8 cellular contexts compared by ENCODE assay signal in genomic region chr9:87713278-87713989, GRCh38. TPM values are rescaled to one million over a fixed set of nuclear protein-coding genes. Genes with fewer than 3 reads are reported as not detected.
A peak's percentile ranks its signal among the peaks of the same experiment; 100 is the strongest.
DNase-seq lines count a peak whose midpoint lies in the region; ATAC-seq and TF ChIP-seq lines count a peak whose summit lies in the region.

No MANE protein-coding gene starts in this region.

- ATAC-seq in HG02885 (IDR thresholded peaks at IDR 0.05; ENCODE audit: poor library complexity, unreplicated experiment) (no peak), GM21526 (IDR thresholded peaks at IDR 0.05; ENCODE audit: low FRiP score, unreplicated experiment) (no peak), HG02870 (IDR thresholded peaks at IDR 0.05; ENCODE audit: unreplicated experiment) (no peak)

- H3K27me3 ChIP-seq in SK-N-SH (ENCODE audit: insufficient read depth), result no peaks in the 10 kb centered on the region
- no peaks in the 10 kb centered on the region for H3K27me3 ChIP-seq in liver (ENCODE audit: control insufficient read depth in 4 of 4, insufficient read depth in 4 of 4, low read length in 3 of 4)

- CTCF ChIA-PET in SK-N-SH (lab: Yijun Ruan, JAX), result interaction anchor here (0.8 to 1.3 kb wide), 3 partner anchors 16 to 99 kb away, joined by 3 to 5 read pairs (median 3); no protein-coding TSS in a partner anchor

- H3K4me3 ChIP-seq in SK-N-SH (ENCODE audit: low read depth in 2 of 2, low read length in 1 of 2) (peak overlapping the region in 1 of 2 experiments; percentile 24; a peak in 1 of 4 replicates), coronary artery (peak overlapping the region; percentile 55), liver (ENCODE audit: low read depth in 1 of 3, low read length in 3 of 3) (no peak overlapping the region)

- H3K4me1 ChIP-seq in SK-N-SH (ENCODE audit: control insufficient read depth in 1 of 2, insufficient read depth in 2 of 2, low read depth in 1 of 2, low read length in 1 of 2) (peaks cover 10 to 11% of the 10 kb centered on the region in 2 experiments; a peak in 2 of 4 replicates), liver (ENCODE audit: control insufficient read depth in 4 of 4, insufficient read depth in 4 of 4, low read length in 3 of 4) (peaks cover 0 to 7% (median 3%) of the 10 kb centered on the region in 4 donors)

- POLR2A ChIA-PET in SK-N-SH (lab: Yijun Ruan, JAX), result no interaction called here

- no peaks in the 10 kb centered on the region for H3K79me2 ChIP-seq in SK-N-SH (ENCODE audit: insufficient read depth)

- H3K4me2 ChIP-seq in SK-N-SH, result peak overlapping the region; percentile 66

- H3K36me3 ChIP-seq in SK-N-SH (replicated peaks in 1 of 2; ENCODE audit: control insufficient read depth in 1 of 2, insufficient read depth in 2 of 2, low read length in 1 of 2) (no peaks in the 10 kb centered on the region), liver (ENCODE audit: control insufficient read depth in 4 of 4, insufficient read depth in 3 of 4, low read depth in 1 of 4, low read length in 3 of 4) (peaks cover 0 to 9% (median 8%) of the 10 kb centered on the region in 4 donors)

- TF ChIP-seq CTCF in SK-N-SH (IDR thresholded peaks at IDR 0.05) (no peak), coronary artery (IDR thresholded peaks at IDR 0.05) (no peak), liver (IDR thresholded peaks at IDR 0.05; ENCODE audit: low read depth, low read length, missing input control) (no peak)

- TF ChIP-seq RAD21 in SK-N-SH (IDR thresholded peaks at IDR 0.05; ENCODE audit: low read length) (no peak), liver (IDR thresholded peaks at IDR 0.05) (peak in 1 of 2 donors; percentile 29)

- no peaks in the 10 kb centered on the region for H4K20me1 ChIP-seq in SK-N-SH (ENCODE audit: insufficient read depth)

- H2AFZ ChIP-seq in SK-N-SH (ENCODE audit: low read depth), result peak overlapping the region; percentile 86

- H3F3A ChIP-seq in SK-N-SH (replicated peaks; ENCODE audit: insufficient read depth), result peaks cover 4% of the 10 kb centered on the region

- no peak for TF ChIP-seq EP300 in SK-N-SH (IDR thresholded peaks at IDR 0.05; ENCODE audit: borderline replicate concordance in 1 of 2, low read depth in 1 of 2, low read length in 1 of 2)

- H3K27ac ChIP-seq in SK-N-SH (ENCODE audit: low read depth in 2 of 2, low read length in 1 of 2), result peak overlapping the region in 1 of 2 experiments; percentile 70; a peak in 2 of 4 replicates
- H3K27ac ChIP-seq in coronary artery, result peak overlapping the region; percentile 66 to 82
- H3K27ac ChIP-seq in liver (ENCODE audit: low read depth in 1 of 2, low read length in 2 of 2), result peak overlapping the region; percentile 14 to 42

- H3K9me2 ChIP-seq in SK-N-SH, result no peaks in the 10 kb centered on the region

- H3K9me3 ChIP-seq in SK-N-SH (no peaks in the 10 kb centered on the region), liver (ENCODE audit: control insufficient read depth in 4 of 4, low read length in 3 of 4) (no peaks in the 10 kb centered on the region)

- H3K9ac ChIP-seq in SK-N-SH, result peak overlapping the region; percentile 28; the same call in 1 of the 2 replicates
- H3K9ac ChIP-seq in liver (ENCODE audit: low read depth in 1 of 2, low read length in 2 of 2), result no peak overlapping the region

- 32% methylated on average over 11 of the region's 11 CpGs for WGBS in SK-N-SH (ENCODE audit: low lambda C conversion rate)
- 64% methylated on average over 11 of the region's 11 CpGs for WGBS in liver

- DNase-seq in GM04503 (ENCODE audit: low read depth) (peak; percentile 98), SK-N-SH (no peak), coronary artery (ENCODE audit: low spot score) (peak; percentile 95)
- peak; percentile 47 for DNase-seq in stimulated activated CD4-positive, alpha-beta T cell treated with anti-CD3 and anti-CD28 coated beads, Interleukin-4, amount 100 ng/mL, for 1 hour

TF ChIP-seq in SK-N-SH, 30 proteins besides CTCF, POLR2A, EP300 and RAD21 (continues in another document):
- TF ChIP-seq MEF2A (IDR thresholded peaks at IDR 0.05; ENCODE audit: borderline replicate concordance, low read depth), result no peak
- TF ChIP-seq ZBTB33 (IDR thresholded peaks at IDR 0.05; ENCODE audit: borderline replicate concordance, low read depth), result no peak
- no peak for TF ChIP-seq TEAD4 (IDR thresholded peaks at IDR 0.05; ENCODE audit: borderline replicate concordance, insufficient read depth)
- no peak for TF ChIP-seq SIN3A (IDR thresholded peaks at IDR 0.05; ENCODE audit: borderline replicate concordance, low read depth, low read length)
- peak; percentile 54; the same call in 1 of the 2 replicates for TF ChIP-seq GABPA (IDR thresholded peaks at IDR 0.05; ENCODE audit: low read depth)
- no peak for TF ChIP-seq EZH2phosphoT487 (IDR thresholded peaks at IDR 0.05; ENCODE audit: borderline replicate concordance, low read depth)
- TF ChIP-seq USF1 (IDR thresholded peaks at IDR 0.05; ENCODE audit: borderline replicate concordance, low read depth), result no peak
- TF ChIP-seq JUND (IDR thresholded peaks at IDR 0.05), result peak; percentile 55; the same call in 1 of the 2 replicates
- TF ChIP-seq YY1 (IDR thresholded peaks at IDR 0.05; ENCODE audit: low read depth), result no peak
- no peak for TF ChIP-seq RXRA (IDR thresholded peaks at IDR 0.05; ENCODE audit: borderline replicate concordance, low read depth)
- TF ChIP-seq POLR2AphosphoS5 (IDR thresholded peaks at IDR 0.05; ENCODE audit: low read depth, low read length), result peak; percentile 35; the same call in 1 of the 2 replicates
- TF ChIP-seq SMC3 (IDR thresholded peaks at IDR 0.05; ENCODE audit: low read depth, low read length), result no peak

TF ChIP-seq in liver, 16 proteins besides CTCF, POLR2A, EP300 and RAD21:
- TF ChIP-seq REST (IDR thresholded peaks at IDR 0.05), result no peak
- peak; percentile 51 for TF ChIP-seq SP1 (IDR thresholded peaks at IDR 0.05)
- peak; percentile 82 for TF ChIP-seq NR2F2 (IDR thresholded peaks at IDR 0.05)
- peak; percentile 39 to 62 for TF ChIP-seq JUND (IDR thresholded peaks at IDR 0.05)
- no peak for TF ChIP-seq ATF3 (IDR thresholded peaks at IDR 0.05)
- no peak for TF ChIP-seq YY1 (IDR thresholded peaks at IDR 0.05)
- no peak for TF ChIP-seq GABPA (IDR thresholded peaks at IDR 0.05 in 1 of 2, conservative IDR thresholded peaks at IDR 0.05 in 1 of 2)
- TF ChIP-seq FOXA1 (IDR thresholded peaks at IDR 0.05), result no peak
- TF ChIP-seq HNF4G (IDR thresholded peaks at IDR 0.05), result no peak
- TF ChIP-seq ZBTB33 (IDR thresholded peaks at IDR 0.05), result no peak
- TF ChIP-seq TAF1 (conservative IDR thresholded peaks at IDR 0.05), result no peak
- peak; percentile 50 to 56 for TF ChIP-seq RXRA (IDR thresholded peaks at IDR 0.05)
- TF ChIP-seq HNF4A (conservative IDR thresholded peaks at IDR 0.05), result no peak
- TF ChIP-seq MAX (IDR thresholded peaks at IDR 0.05), result peak; percentile 23
- no peak for TF ChIP-seq EGR1 (IDR thresholded peaks at IDR 0.05; ENCODE audit: low read depth in 2 of 2)
- no peak for TF ChIP-seq FOXA2 (IDR thresholded peaks at IDR 0.05)
TF ChIP-seq in liver: peak in this region for 5.

RNA-seq across cellular contexts. Expression of gene CTSL, which starts 12.5 kb away (rescaled TPM):
- polyA plus RNA-seq in SK-N-SH (2012; rRNA removed), result 98.3 and 114 TPM in 2 replicates
- polyA plus RNA-seq in SK-N-SH (2012; cell fraction: cytosol; rRNA removed), result 116 and 135 TPM in 2 replicates
- polyA plus RNA-seq in SK-N-SH (2012; cell fraction: nucleus; rRNA removed), result 40.0 and 57.4 TPM in 2 replicates
- total RNA-seq in liver, result 100 to 1,000 TPM; 156 to 193 TPM
- 100 to 1,000 TPM; 167 to 210 TPM for polyA plus RNA-seq in liver
